ENCODE assay signal across 15 cellular contexts in genomic region chr18:13389491-13390131, GRCh38.
DNase-seq lines count a peak whose midpoint lies in the region; ATAC-seq and TF ChIP-seq lines count a peak whose summit lies in the region.
"Had no signal": no experiment of that assay in that cellular context is flagged by ENCODE, and none has a peak within 500 bp of the region (broad histone marks: within the 10 kb centered on the region; RNA-seq: fewer than 3 reads in every experiment).

No MANE protein-coding gene starts in this region.

- H3K27me3 ChIP-seq in ascending aorta, result no peaks in the 10 kb centered on the region
- H3K27me3 ChIP-seq in testis, result no peaks in the 10 kb centered on the region
- H3K27me3 ChIP-seq: BE2C had no signal

- H3K27ac Mint-ChIP-seq in stimulated activated naive CD8-positive, alpha-beta T cell treated with anti-CD3 and anti-CD28 coated beads, Interleukin-15, amount 100 ng/mL, for 72 hours, result peak overlapping the region in 1 of 2 donors; percentile 1

- H3K4me3 ChIP-seq in ascending aorta (no peak overlapping the region), testis (no peak overlapping the region)

- peaks cover 21% of the 10 kb centered on the region for H3K4me1 Mint-ChIP-seq in stimulated activated naive CD8-positive, alpha-beta T cell treated with anti-CD3 and anti-CD28 coated beads, Interleukin-15, amount 100 ng/mL, for 72 hours

- H3K27ac ChIP-seq in ascending aorta, result peak overlapping the region; percentile 42 to 67
- H3K27ac ChIP-seq in testis, result no peak overlapping the region

- intact Hi-C loops in ascending aorta (cut with DNase I) (no loop called here), sciatic nerve (cut with DNase I) (no loop called here), testis (cut with DNase I; ENCODE audit: low total_unique reads) (no loop called here)

- TF ChIP-seq CTCF in ascending aorta (IDR thresholded peaks at IDR 0.05), result no peak
- no peak for TF ChIP-seq CTCF in testis (IDR thresholded peaks at IDR 0.05)

- H3K36me3 ChIP-seq in ascending aorta (peaks cover 0 to 6% of the 10 kb centered on the region in 2 donors), testis (ENCODE audit: low read depth, missing control alignments) (no peaks in the 10 kb centered on the region)
- H3K36me3 ChIP-seq: BE2C had no signal

- WGBS in testis, 2 donors, result 88 to 89% methylated on average over 6 of the region's 6 CpGs

- no peak for TF ChIP-seq POLR2A in testis (IDR thresholded peaks at IDR 0.05)

- peak; percentile 19 for ATAC-seq in stimulated activated naive CD8-positive, alpha-beta T cell treated with anti-CD3 and anti-CD28 coated beads, Interleukin-15, Interleukin-2, amounts not matched to agents 100 U/mL and 50 U/mL, for 24 hours
- ATAC-seq in stimulated activated naive CD8-positive, alpha-beta T cell treated with anti-CD3 and anti-CD28 coated beads, Interleukin-15, amount 100 ng/mL, for 72 hours, result no peak
- ATAC-seq in sciatic nerve, result peak; percentile 21
- ATAC-seq: PC-3 had no signal

- peaks cover 0 to 19% of the 10 kb centered on the region in 2 donors for H3K4me1 ChIP-seq in ascending aorta
- no peaks in the 10 kb centered on the region for H3K4me1 ChIP-seq in testis
- H3K4me1 ChIP-seq: BE2C had no signal

- DNase-seq in stimulated activated naive CD8-positive, alpha-beta T cell treated with anti-CD3 and anti-CD28 coated beads, Interleukin-15, Interleukin-2, amounts not matched to agents 100 U/mL and 50 U/mL, for 24 hours, result no peak
- no peak for DNase-seq in stimulated activated naive CD8-positive, alpha-beta T cell treated with anti-CD3 and anti-CD28 coated beads, Interleukin-15, amount 100 ng/mL, for 72 hours
- DNase-seq in ascending aorta (ENCODE audit: low spot score in 2 of 2) (peak in 1 of 2 donors; percentile 39), sciatic nerve (ENCODE audit: low spot score) (no peak), NCI-H146 treated with DMSO at 0.1 percent for 48 hours (lab: John Stamatoyannopoulos, UW; ENCODE audit: unreplicated experiment) (no peak), testis (no peak)
- DNase-seq in activated CD4-positive, alpha-beta T cell treated with anti-CD3 and anti-CD28 coated beads, Interleukin-2, amount 50 U/mL, for 1 hour, result no peak
- DNase-seq: BE2C; DMS153; H7; KBM-7; NCI-H1092; NCI-H1694; NK-92 treated with Interleukin-12 subunit alpha and Interleukin-12 subunit beta, amount 100 ng/mL, for 24 hours; PC-3 had no signal

- no peak overlapping the region for H3K4me3 Mint-ChIP-seq in stimulated activated naive CD8-positive, alpha-beta T cell treated with anti-CD3 and anti-CD28 coated beads, Interleukin-15, amount 100 ng/mL, for 72 hours

- peaks cover 0 to 1% of the 10 kb centered on the region in 2 donors for H3K9me3 Mint-ChIP-seq in stimulated activated naive CD8-positive, alpha-beta T cell treated with anti-CD3 and anti-CD28 coated beads, Interleukin-15, amount 100 ng/mL, for 72 hours

- H3K9me3 ChIP-seq in ascending aorta, result no peaks in the 10 kb centered on the region
- H3K9me3 ChIP-seq in testis, result no peaks in the 10 kb centered on the region
- H3K9me3 ChIP-seq: BE2C had no signal

- H3K27me3 Mint-ChIP-seq in stimulated activated naive CD8-positive, alpha-beta T cell treated with anti-CD3 and anti-CD28 coated beads, Interleukin-15, amount 100 ng/mL, for 72 hours, result no peaks in the 10 kb centered on the region

Comparison
In these comparisons a context has a peak if more than half of its experiments do, and no peak if none do; other contexts are left out.
1. H3K27ac ChIP-seq: peak in ascending aorta (2 of 2); none in testis (0 of 2).